ENCODE assay signal across 23 cellular contexts in the genomic region with DNA sequence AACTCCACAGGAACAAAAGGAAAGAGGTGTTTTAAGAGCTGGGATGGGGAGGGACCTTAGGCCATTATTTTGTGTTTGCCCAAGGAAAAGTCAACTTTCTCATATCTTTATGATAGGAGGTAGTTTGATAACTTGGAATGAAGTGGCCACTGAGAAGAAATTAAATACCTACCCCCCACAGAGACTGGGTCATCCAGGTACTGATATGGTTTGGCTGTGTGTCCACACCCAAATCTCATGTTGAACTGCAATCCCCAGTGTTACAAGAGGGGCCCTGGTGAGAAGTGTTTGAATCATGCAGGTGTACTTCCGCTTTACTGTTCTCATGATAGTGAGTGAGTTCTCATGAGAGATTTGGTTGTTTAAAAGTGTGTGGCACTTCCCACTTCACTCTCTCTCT.
DNase-seq lines count a peak whose midpoint lies in the region; ATAC-seq and TF ChIP-seq lines count a peak whose summit lies in the region.
"Had no signal": no experiment of that assay in that cellular context is flagged by ENCODE, and none has a peak within 500 bp of the region (broad histone marks: within the 10 kb centered on the region; RNA-seq: fewer than 3 reads in every experiment).

No MANE protein-coding gene starts in this region.

- H3K36me3 ChIP-seq in colonic mucosa: no peaks in the 10 kb centered on the region
- H3K36me3 ChIP-seq: BE2C, BLaER1 had no signal

- peak; percentile 23 for DNase-seq in colonic mucosa
- peak in 1 of 2 donors; percentile 33 for DNase-seq in left colon
- no peak for DNase-seq in activated CD4-positive, alpha-beta T cell treated with anti-CD3 and anti-CD28 coated beads, Interleukin-2, amount 10 ng/mL, durations not matched to agents 24 days and 14 days
- no peak for DNase-seq in activated T-cell treated with anti-CD3 and anti-CD28 coated beads for 4 hours
- DNase-seq: 8988T; ACHN; BE2C; C1 segment of cervical spinal cord; CD4-positive, alpha-beta memory T cell; CD4-positive, CD25-positive, alpha-beta regulatory T cell; CD8-positive, alpha-beta memory T cell; COR-L47; DMS 273 treated with DMSO at 0.1 percent for 48 hours; DMS153; DMS53; DMS79; DND-41; EL; GDM1 had no signal

- peak; percentile 99 for ATAC-seq in left colon
- ATAC-seq in SK-N-SH treated with all-trans-retinoic acid at 6 μM for 48 hours: no peak
- ATAC-seq: GM12878 had no signal

- H3K9me3 Mint-ChIP-seq in activated CD4-positive, alpha-beta T cell treated with anti-CD3 and anti-CD28 coated beads, Interleukin-2, amount 10 ng/mL, durations not matched to agents 24 days and 14 days: peaks cover 28% of the 10 kb centered on the region

- no peak overlapping the region for H3K4me3 ChIP-seq in colonic mucosa
- H3K4me3 ChIP-seq: BLaER1, GM12878 had no signal

- no peaks in the 10 kb centered on the region for H3K36me3 Mint-ChIP-seq in activated CD4-positive, alpha-beta T cell treated with anti-CD3 and anti-CD28 coated beads, Interleukin-2, amount 10 ng/mL, durations not matched to agents 24 days and 14 days (ENCODE audit: low read depth)
- H3K36me3 Mint-ChIP-seq: CD14-positive monocyte; CD4-positive, alpha-beta memory T cell; CD4-positive, CD25-positive, alpha-beta regulatory T cell; CD8-positive, alpha-beta memory T cell had no signal

- no peaks in the 10 kb centered on the region for H3K27me3 ChIP-seq in colonic mucosa
- H3K27me3 ChIP-seq: BE2C, BLaER1 had no signal

- H3K27ac Mint-ChIP-seq in activated CD4-positive, alpha-beta T cell treated with anti-CD3 and anti-CD28 coated beads, Interleukin-2, amount 10 ng/mL, durations not matched to agents 24 days and 14 days: no peak overlapping the region
- H3K27ac Mint-ChIP-seq: CD14-positive monocyte; CD4-positive, alpha-beta memory T cell; CD4-positive, CD25-positive, alpha-beta regulatory T cell; CD8-positive, alpha-beta memory T cell had no signal

- intact Hi-C loops in colonic mucosa (cut with DNase I) (no loop called here), left colon (cut with DNase I, micrococcal nuclease) (no loop called here)
- intact Hi-C loops in activated CD4-positive, alpha-beta T cell treated with anti-CD3 and anti-CD28 coated beads, Interleukin-2, amount 10 ng/mL, durations not matched to agents 24 days and 14 days (cut with micrococcal nuclease): no loop called here

- TF ChIP-seq CTCF in colonic mucosa (IDR thresholded peaks at IDR 0.05): no peak

- no peak overlapping the region for H3K27ac ChIP-seq in colonic mucosa
- H3K27ac ChIP-seq: BLaER1 had no signal

- H3K9ac ChIP-seq in colonic mucosa (ENCODE audit: low read depth in 2 of 2, low read length in 2 of 2): no peak overlapping the region
- H3K9ac ChIP-seq: BLaER1 had no signal

- H3K4me1 ChIP-seq in colonic mucosa: no peaks in the 10 kb centered on the region
- H3K4me1 ChIP-seq: BE2C, BLaER1 had no signal

- H3K4me3 Mint-ChIP-seq in activated CD4-positive, alpha-beta T cell treated with anti-CD3 and anti-CD28 coated beads, Interleukin-2, amount 10 ng/mL, durations not matched to agents 24 days and 14 days: no peak overlapping the region
- H3K4me3 Mint-ChIP-seq: CD14-positive monocyte; CD4-positive, alpha-beta memory T cell; CD4-positive, CD25-positive, alpha-beta regulatory T cell; CD8-positive, alpha-beta memory T cell had no signal

- H3K27me3 Mint-ChIP-seq in activated CD4-positive, alpha-beta T cell treated with anti-CD3 and anti-CD28 coated beads, Interleukin-2, amount 10 ng/mL, durations not matched to agents 24 days and 14 days: no peaks in the 10 kb centered on the region
- H3K27me3 Mint-ChIP-seq: CD4-positive, alpha-beta memory T cell; CD4-positive, CD25-positive, alpha-beta regulatory T cell had no signal

- no peaks in the 10 kb centered on the region for H3K9me3 ChIP-seq in colonic mucosa
- H3K9me3 ChIP-seq: BE2C, BLaER1 had no signal

- no peaks in the 10 kb centered on the region for H3K4me1 Mint-ChIP-seq in activated CD4-positive, alpha-beta T cell treated with anti-CD3 and anti-CD28 coated beads, Interleukin-2, amount 10 ng/mL, durations not matched to agents 24 days and 14 days
- H3K4me1 Mint-ChIP-seq: CD14-positive monocyte; CD4-positive, alpha-beta memory T cell; CD4-positive, CD25-positive, alpha-beta regulatory T cell; CD8-positive, alpha-beta memory T cell had no signal

TF ChIP-seq in SK-N-SH treated with all-trans-retinoic acid at 6 μM for 48 hours, 23 proteins besides CTCF, POLR2A, EP300 and RAD21:
- TF ChIP-seq CSDC2 (CRISPR knock-in tag; IDR thresholded peaks at IDR 0.05) (no peak), ISL1 (CRISPR knock-in tag; IDR thresholded peaks at IDR 0.05) (no peak), BACH2 (CRISPR knock-in tag; IDR thresholded peaks at IDR 0.05; ENCODE audit: borderline replicate concordance) (no peak), RARB (CRISPR knock-in tag; IDR thresholded peaks at IDR 0.05) (no peak), ZNF70 (CRISPR knock-in tag; IDR thresholded peaks at IDR 0.05) (no peak), ZFP3 (CRISPR knock-in tag; IDR thresholded peaks at IDR 0.05) (no peak), ARNTL (CRISPR knock-in tag; IDR thresholded peaks at IDR 0.05; ENCODE audit: borderline replicate concordance, low read depth) (no peak), TOX (CRISPR knock-in tag; IDR thresholded peaks at IDR 0.05; ENCODE audit: borderline replicate concordance) (no peak), ZNF565 (CRISPR knock-in tag; conservative IDR thresholded peaks at IDR 0.05; ENCODE audit: low read depth) (no peak), ZFP30 (CRISPR knock-in tag; IDR thresholded peaks at IDR 0.05) (no peak), TCF4 (CRISPR knock-in tag; IDR thresholded peaks at IDR 0.05; ENCODE audit: borderline replicate concordance) (no peak), SNAI2 (CRISPR knock-in tag; IDR thresholded peaks at IDR 0.05) (no peak), ESRRG (CRISPR knock-in tag; IDR thresholded peaks at IDR 0.05) (no peak), OSR1 (CRISPR knock-in tag; IDR thresholded peaks at IDR 0.05) (no peak), ZC3H10 (CRISPR knock-in tag; IDR thresholded peaks at IDR 0.05) (no peak), ZNF8 (CRISPR knock-in tag; IDR thresholded peaks at IDR 0.05) (no peak), TSHZ2 (CRISPR knock-in tag; IDR thresholded peaks at IDR 0.05) (no peak)
- TF ChIP-seq, protein P1, sequence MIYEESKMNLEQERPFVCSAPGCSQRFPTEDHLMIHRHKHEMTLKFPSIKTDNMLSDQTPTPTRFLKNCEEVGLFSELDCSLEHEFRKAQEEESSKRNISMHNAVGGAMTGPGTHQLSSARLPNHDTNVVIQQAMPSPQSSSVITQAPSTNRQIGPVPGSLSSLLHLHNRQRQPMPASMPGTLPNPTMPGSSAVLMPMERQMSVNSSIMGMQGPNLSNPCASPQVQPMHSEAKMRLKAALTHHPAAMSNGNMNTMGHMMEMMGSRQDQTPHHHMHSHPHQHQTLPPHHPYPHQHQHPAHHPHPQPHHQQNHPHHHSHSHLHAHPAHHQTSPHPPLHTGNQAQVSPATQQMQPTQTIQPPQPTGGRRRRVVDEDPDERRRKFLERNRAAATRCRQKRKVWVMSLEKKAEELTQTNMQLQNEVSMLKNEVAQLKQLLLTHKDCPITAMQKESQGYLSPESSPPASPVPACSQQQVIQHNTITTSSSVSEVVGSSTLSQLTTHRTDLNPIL (CRISPR knock-in tag; IDR thresholded peaks at IDR 0.05; ENCODE audit: low read depth): no peak
- TF ChIP-seq, protein P2, sequence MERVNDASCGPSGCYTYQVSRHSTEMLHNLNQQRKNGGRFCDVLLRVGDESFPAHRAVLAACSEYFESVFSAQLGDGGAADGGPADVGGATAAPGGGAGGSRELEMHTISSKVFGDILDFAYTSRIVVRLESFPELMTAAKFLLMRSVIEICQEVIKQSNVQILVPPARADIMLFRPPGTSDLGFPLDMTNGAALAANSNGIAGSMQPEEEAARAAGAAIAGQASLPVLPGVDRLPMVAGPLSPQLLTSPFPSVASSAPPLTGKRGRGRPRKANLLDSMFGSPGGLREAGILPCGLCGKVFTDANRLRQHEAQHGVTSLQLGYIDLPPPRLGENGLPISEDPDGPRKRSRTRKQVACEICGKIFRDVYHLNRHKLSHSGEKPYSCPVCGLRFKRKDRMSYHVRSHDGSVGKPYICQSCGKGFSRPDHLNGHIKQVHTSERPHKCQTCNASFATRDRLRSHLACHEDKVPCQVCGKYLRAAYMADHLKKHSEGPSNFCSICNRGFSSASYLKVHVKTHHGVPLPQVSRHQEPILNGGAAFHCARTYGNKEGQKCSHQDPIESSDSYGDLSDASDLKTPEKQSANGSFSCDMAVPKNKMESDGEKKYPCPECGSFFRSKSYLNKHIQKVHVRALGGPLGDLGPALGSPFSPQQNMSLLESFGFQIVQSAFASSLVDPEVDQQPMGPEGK (CRISPR knock-in tag; IDR thresholded peaks at IDR 0.05; ENCODE audit: borderline replicate concordance): no peak
